Comparison of ENCODE assay signal across 22 cellular contexts in genomic region chr19:38908854-38909253, GRCh38. TPM values are rescaled to one million over a fixed set of nuclear protein-coding genes. Genes with fewer than 3 reads are reported as not detected.
DNase-seq lines count a peak whose midpoint lies in the region; ATAC-seq and TF ChIP-seq lines count a peak whose summit lies in the region.
"Had no signal": no experiment of that assay in that cellular context is flagged by ENCODE, and none has a peak within 500 bp of the region (broad histone marks: within the 10 kb centered on the region; RNA-seq: fewer than 3 reads in every experiment).

No MANE protein-coding gene starts in this region.

- no peak overlapping the region for H3K4ac ChIP-seq in IMR-90 (ENCODE audit: low read depth, low read length)

- no peak overlapping the region for H3K9ac ChIP-seq in IMR-90 (ENCODE audit: low read depth, low read length)

- H3K4me2 ChIP-seq in IMR-90 (ENCODE audit: low read depth, low read length) = no peak overlapping the region

- no peak overlapping the region for H3K4me3 Mint-ChIP-seq in activated T-cell treated with anti-CD3 and anti-CD28 coated beads, Interleukin-2, amount 50 U/mL, for 24 hours
- H3K4me3 Mint-ChIP-seq in immature natural killer cell = peak overlapping the region; percentile 22 to 67 (median 42)
- H3K4me3 Mint-ChIP-seq: B cell, brain, nephron progenitor cell had no signal

- H2BK15ac ChIP-seq in IMR-90 (ENCODE audit: low read depth, low read length) = no peak overlapping the region

- H4K5ac ChIP-seq in IMR-90 (ENCODE audit: low read depth, low read length) = no peak overlapping the region

- TF ChIP-seq RAD21 in IMR-90 (IDR thresholded peaks at IDR 0.05; ENCODE audit: low read length) = no peak

- no peaks in the 10 kb centered on the region for H3K27me3 Mint-ChIP-seq in activated T-cell treated with anti-CD3 and anti-CD28 coated beads, Interleukin-2, amount 50 U/mL, for 24 hours
- peaks cover 4 to 12% (median 4%) of the 10 kb centered on the region in 3 donors for H3K27me3 Mint-ChIP-seq in immature natural killer cell (ENCODE audit: low read depth in 3 of 3)
- H3K27me3 Mint-ChIP-seq: B cell had no signal

- no peak overlapping the region for H3K56ac ChIP-seq in IMR-90 (ENCODE audit: extremely low read depth, insufficient read depth, low read length)

- CTCF ChIA-PET in IMR-90 (lab: Yijun Ruan, JAX) = interaction anchor here (1.0 kb wide), 1 partner anchor 21 kb away, joined by 3 read pairs; no protein-coding TSS in a partner anchor

- WGBS in IMR-90 (ENCODE audit: extremely low coverage in 2 of 2, insufficient read length in 1 of 2), 2 experiments = no CpG with 5 or more reads among the region's 8 CpGs

- H2AK9ac ChIP-seq in IMR-90 (replicated peaks; ENCODE audit: low read depth, low read length, poor library complexity) = no peak overlapping the region

- H3K27ac Mint-ChIP-seq in activated T-cell treated with anti-CD3 and anti-CD28 coated beads, Interleukin-2, amount 50 U/mL, for 24 hours = peak overlapping the region; percentile 59
- H3K27ac Mint-ChIP-seq in immature natural killer cell = peak overlapping the region; percentile 85 to 92 (median 86)
- H3K27ac Mint-ChIP-seq: B cell had no signal

- no peak overlapping the region for H4K91ac ChIP-seq in IMR-90 (ENCODE audit: insufficient read depth, low read depth, low read length)

- H3K4me1 Mint-ChIP-seq in activated T-cell treated with anti-CD3 and anti-CD28 coated beads, Interleukin-2, amount 50 U/mL, for 24 hours (ENCODE audit: low read depth) = peaks cover 25% of the 10 kb centered on the region
- peaks cover 36 to 46% of the 10 kb centered on the region in 2 donors for H3K4me1 Mint-ChIP-seq in immature natural killer cell
- H3K4me1 Mint-ChIP-seq: brain had no signal

- H2BK5ac ChIP-seq in IMR-90 (ENCODE audit: low read depth, low read length, poor library complexity, severe bottlenecking) = no peak overlapping the region

- TF ChIP-seq CTCF in IMR-90 (conservative IDR thresholded peaks at IDR 0.05; ENCODE audit: low read depth, low read length) = no peak

- no peak overlapping the region for H3K18ac ChIP-seq in IMR-90 (ENCODE audit: low read depth, low read length)

- peak overlapping the region; percentile 32 for H2AFZ ChIP-seq in IMR-90 (replicated peaks; ENCODE audit: low read length, poor library complexity)

- H3K36me3 ChIP-seq in IMR-90 (ENCODE audit: control insufficient read depth, insufficient read depth, low read length) = peaks cover 25% of the 10 kb centered on the region

- ATAC-seq in IMR-90 (ENCODE audit: low read depth) (no peak), Right ventricle myocardium superior (ENCODE audit: poor library complexity) (no peak)
- ATAC-seq: foreskin keratinocyte had no signal

- BruUV-seq in IMR-90 (replicated peaks; lab: Mats Ljungman, UMichigan) = no TSS peak

- intact Hi-C loops in IMR-90 (cut with micrococcal nuclease) = no loop called here
- intact Hi-C loops in Right ventricle myocardium superior (cut with DNase I) = no loop called here

- dilution Hi-C loops in IMR-90 (cut with HindIII; ENCODE audit: low sequenced_read_pairs, unreplicated experiment) = no loop called here

- H2BK120ac ChIP-seq in IMR-90 (ENCODE audit: low read depth, low read length) = no peak overlapping the region

- no peak for DNase-seq in activated T-cell treated with anti-CD3 and anti-CD28 coated beads, Interleukin-2, amount 50 U/mL, for 24 hours
- DNase-seq in activated T-cell treated with anti-CD3 and anti-CD28 coated beads, Interleukin-2, amount 50 U/mL, for 1 hour = no peak
- DNase-seq in IMR-90 (no peak), immature natural killer cell (peak; percentile 23 to 36 (median 30)), Right ventricle myocardium superior (no peak), foreskin melanocyte (no peak)
- DNase-seq: activated CD4-positive, CD25-positive, alpha-beta regulatory T cell; DND-41; effector CD4-positive, alpha-beta T cell; foreskin keratinocyte; hippocampal formation; left ventricle myocardium inferior; NCI-H2081; NCI-H345; nephron progenitor cell; substantia nigra had no signal

- in situ Hi-C loops in IMR-90 (cut with MboI; ENCODE audit: low sequenced_read_pairs) = loop anchor here (25.0 kb wide), 1 partner anchor 172 kb away; the partner anchor contains the start of gene CAPN12

- no peak overlapping the region for H2BK20ac ChIP-seq in IMR-90 (ENCODE audit: low read depth, low read length)

- POLR2A ChIA-PET in IMR-90 (lab: Charles Lee; ENCODE audit: unreplicated experiment) = no interaction called here

- no peaks in the 10 kb centered on the region for H3K9me1 ChIP-seq in IMR-90 (ENCODE audit: insufficient read depth, low read length)

- no peak overlapping the region for H4K8ac ChIP-seq in IMR-90 (ENCODE audit: low read depth in 2 of 2, low read length in 2 of 2)

- no peak for TF ChIP-seq POLR2A in IMR-90 (IDR thresholded peaks at IDR 0.05; ENCODE audit: low read depth, low read length)

- no peak overlapping the region for H3K14ac ChIP-seq in IMR-90 (replicated peaks; ENCODE audit: low read depth, low read length)

- H4K20me1 ChIP-seq in IMR-90 (ENCODE audit: insufficient read depth, low read length) = no peaks in the 10 kb centered on the region; the same call in 1 of the 2 replicates

- H3K79me1 ChIP-seq in IMR-90 (ENCODE audit: low read depth in 1 of 2, low read length in 2 of 2) = peaks cover 0 to 9% of the 10 kb centered on the region in 2 experiments; a peak in 2 of 4 replicates

- H3K23ac ChIP-seq in IMR-90 (ENCODE audit: low read depth, low read length) = no peak overlapping the region

- no peaks in the 10 kb centered on the region; the same call in 1 of the 2 replicates for H3K9me3 ChIP-seq in IMR-90 (ENCODE audit: control insufficient read depth, insufficient read depth, low read length)
- H3K9me3 ChIP-seq: left ventricle myocardium inferior had no signal

- H3K9me3 Mint-ChIP-seq in activated T-cell treated with anti-CD3 and anti-CD28 coated beads, Interleukin-2, amount 50 U/mL, for 24 hours = no peaks in the 10 kb centered on the region
- H3K9me3 Mint-ChIP-seq in immature natural killer cell = no peaks in the 10 kb centered on the region
- H3K9me3 Mint-ChIP-seq: activated T-helper 2 cell treated with anti-CD3 and anti-CD28 coated beads, Interferon-gamma antibody, Interleukin-2, Interleukin-4, amounts not matched to agents 10 μg/mL and 5 μg/mL and 100 μg/mL, durations not matched to agents 14 hours and 24 hours and 36 hours had no signal

- H2AK5ac ChIP-seq in IMR-90 (ENCODE audit: low read depth, low read length) = no peak overlapping the region

- H3K27ac ChIP-seq in IMR-90 (ENCODE audit: insufficient read depth, low read length) = no peak overlapping the region
- H3K27ac ChIP-seq: foreskin keratinocyte, HL-60, left ventricle myocardium inferior had no signal

- peaks cover 4% of the 10 kb centered on the region; the same call in 1 of the 2 replicates for H3K27me3 ChIP-seq in IMR-90 (ENCODE audit: control insufficient read depth, insufficient read depth, low read length)

- no peaks in the 10 kb centered on the region for H3K4me1 ChIP-seq in IMR-90 (ENCODE audit: control insufficient read depth, insufficient read depth, low read length)
- H3K4me1 ChIP-seq: foreskin keratinocyte, left ventricle myocardium inferior had no signal

- H3K4me3 ChIP-seq in IMR-90 (ENCODE audit: insufficient read depth, low read depth, low read length) = no peak overlapping the region
- H3K4me3 ChIP-seq: left ventricle myocardium inferior had no signal

- H3K36me3 Mint-ChIP-seq in activated T-cell treated with anti-CD3 and anti-CD28 coated beads, Interleukin-2, amount 50 U/mL, for 24 hours (ENCODE audit: low read depth) = peaks cover 52% of the 10 kb centered on the region
- H3K36me3 Mint-ChIP-seq in immature natural killer cell = peaks cover 9 to 28% (median 18%) of the 10 kb centered on the region in 3 donors

TF ChIP-seq in IMR-90, 13 proteins besides CTCF, POLR2A, EP300 and RAD21 (continues in another document):
- TF ChIP-seq, protein P1, sequence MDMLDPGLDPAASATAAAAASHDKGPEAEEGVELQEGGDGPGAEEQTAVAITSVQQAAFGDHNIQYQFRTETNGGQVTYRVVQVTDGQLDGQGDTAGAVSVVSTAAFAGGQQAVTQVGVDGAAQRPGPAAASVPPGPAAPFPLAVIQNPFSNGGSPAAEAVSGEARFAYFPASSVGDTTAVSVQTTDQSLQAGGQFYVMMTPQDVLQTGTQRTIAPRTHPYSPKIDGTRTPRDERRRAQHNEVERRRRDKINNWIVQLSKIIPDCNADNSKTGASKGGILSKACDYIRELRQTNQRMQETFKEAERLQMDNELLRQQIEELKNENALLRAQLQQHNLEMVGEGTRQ (IDR thresholded peaks at IDR 0.05; ENCODE audit: low read depth, low read length) = no peak

RNA-seq across cellular contexts. Expression of gene CCER2, which starts 3.1 kb away (rescaled TPM):
- total RNA-seq in IMR-90 (2012; rRNA removed) (not detected in 2 replicates), Right ventricle myocardium superior (not detected)
- polyA plus RNA-seq in IMR-90 (2012; rRNA removed) (0.19 and 0.22 TPM in 2 replicates), immature natural killer cell (not detected)
- not detected in 2 replicates for polyA plus RNA-seq in IMR-90 (2012; cell fraction: cytosol; rRNA removed)
- polyA plus RNA-seq in IMR-90 (2012; cell fraction: nucleus; rRNA removed; ENCODE audit: low replicate concordance) = 1.3 and 1.5 TPM in 2 replicates
- total RNA-seq: foreskin keratinocyte, left ventricle myocardium inferior, MCF 10A, urinary bladder had no signal

RNA-seq across cellular contexts. Expression of gene NFKBIB, which starts 9.1 kb away (rescaled TPM):
- total RNA-seq in IMR-90 (2012; rRNA removed) (6.4 and 7.5 TPM in 2 replicates), Right ventricle myocardium superior (14.5 TPM)
- polyA plus RNA-seq in IMR-90 (2012; rRNA removed) (25.5 and 36.2 TPM in 2 replicates), immature natural killer cell (10 to 100 TPM; 10.0 to 31.1 (median 24.0) TPM)
- 34.5 and 35.8 TPM in 2 replicates for polyA plus RNA-seq in IMR-90 (2012; cell fraction: cytosol; rRNA removed)
- 11.9 and 21.6 TPM in 2 replicates for polyA plus RNA-seq in IMR-90 (2012; cell fraction: nucleus; rRNA removed; ENCODE audit: low replicate concordance)

RNA-seq across cellular contexts. Expression of gene SIRT2, which starts 9.4 kb away (rescaled TPM):
- total RNA-seq in IMR-90 (2012; rRNA removed) = 37.5 and 43.0 TPM in 2 replicates
- polyA plus RNA-seq in IMR-90 (2012; rRNA removed) = 50.0 and 53.8 TPM in 2 replicates
- 40.9 and 52.4 TPM in 2 replicates for polyA plus RNA-seq in IMR-90 (2012; cell fraction: cytosol; rRNA removed)
- polyA plus RNA-seq in IMR-90 (2012; cell fraction: nucleus; rRNA removed; ENCODE audit: low replicate concordance) = 123 and 126 TPM in 2 replicates
- polyA plus RNA-seq in immature natural killer cell = 100 to 1,000 TPM in 2 of 3 donors, 10 to 100 TPM in 1; 96.8 to 114 (median 112) TPM
- 96.2 TPM for total RNA-seq in Right ventricle myocardium superior

RNA-seq across cellular contexts. Expression of gene SARS2, which starts 21.7 kb away (rescaled TPM):
- 8.3 and 10.8 TPM in 2 replicates for total RNA-seq in IMR-90 (2012; rRNA removed)
- 33.4 and 40.3 TPM in 2 replicates for polyA plus RNA-seq in IMR-90 (2012; rRNA removed)
- polyA plus RNA-seq in IMR-90 (2012; cell fraction: cytosol; rRNA removed) = 10.1 and 17.9 TPM in 2 replicates
- polyA plus RNA-seq in IMR-90 (2012; cell fraction: nucleus; rRNA removed; ENCODE audit: low replicate concordance) = 126 and 287 TPM in 2 replicates
- polyA plus RNA-seq in immature natural killer cell = 10 to 100 TPM; 12.7 to 21.7 (median 19.6) TPM
- 14.5 TPM for total RNA-seq in Right ventricle myocardium superior

RNA-seq across cellular contexts. Expression of gene MRPS12, which starts 21.9 kb away (rescaled TPM):
- total RNA-seq in IMR-90 (2012; rRNA removed) (26.4 and 26.7 TPM in 2 replicates), Right ventricle myocardium superior (74.3 TPM)
- polyA plus RNA-seq in IMR-90 (2012; rRNA removed) (75.4 and 97.4 TPM in 2 replicates), immature natural killer cell (100 to 1,000 TPM; 120 to 175 (median 127) TPM)
- polyA plus RNA-seq in IMR-90 (2012; cell fraction: cytosol; rRNA removed) = 45.7 and 79.8 TPM in 2 replicates
- 20.4 and 41.5 TPM in 2 replicates for polyA plus RNA-seq in IMR-90 (2012; cell fraction: nucleus; rRNA removed; ENCODE audit: low replicate concordance)

Comparison
In these comparisons a context has a peak if more than half of its experiments do, and no peak if none do; other contexts are left out.
1. DNase-seq: peak in immature natural killer cell (3 of 3); none in activated T-cell treated with anti-CD3 and anti-CD28 coated beads, Interleukin-2, amount 50 U/mL, for 24 hours (single experiment), activated T-cell treated with anti-CD3 and anti-CD28 coated beads, Interleukin-2, amount 50 U/mL, for 1 hour (single experiment), IMR-90 (single experiment), Right ventricle myocardium superior (single experiment) and foreskin melanocyte (single experiment).